27 cellular contexts compared by ENCODE assay signal in the genomic region with DNA sequence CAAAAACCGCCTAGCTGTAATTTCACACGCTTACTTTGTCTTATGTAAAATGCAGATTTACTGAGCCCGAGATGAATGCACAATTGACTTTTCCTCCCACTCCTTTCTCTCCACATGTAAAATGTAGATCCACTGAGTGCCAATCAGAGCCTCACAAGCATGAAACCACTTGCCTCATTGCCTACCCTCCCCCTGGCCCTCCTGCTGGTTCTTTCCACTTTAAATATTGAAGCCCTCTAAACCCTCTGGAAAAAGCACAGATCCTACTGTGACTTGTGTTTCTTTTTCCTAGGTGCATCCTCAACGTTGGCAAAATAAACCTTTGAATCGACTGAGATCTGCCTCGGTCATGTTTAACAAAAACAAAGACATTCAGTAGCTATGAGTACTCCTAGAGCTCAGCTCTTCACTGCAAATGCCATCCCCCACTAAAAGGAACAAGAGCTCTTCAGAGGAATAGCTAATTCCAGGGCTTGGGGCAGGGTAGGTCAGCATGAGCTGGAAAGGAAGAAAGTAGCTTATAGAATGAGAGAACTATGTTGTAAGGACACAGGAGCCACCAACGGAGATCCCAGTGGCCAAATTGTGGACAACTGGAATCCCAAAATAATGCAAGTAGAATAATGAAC.
DNase-seq lines count a peak whose midpoint lies in the region; ATAC-seq and TF ChIP-seq lines count a peak whose summit lies in the region.
"Had no signal": no experiment of that assay in that cellular context is flagged by ENCODE, and none has a peak within 500 bp of the region (broad histone marks: within the 10 kb centered on the region; RNA-seq: fewer than 3 reads in every experiment).

No MANE protein-coding gene starts in this region.

- H3K27ac ChIP-seq in left lung = no peak overlapping the region
- H3K27ac ChIP-seq: A549, breast epithelium, HL-60, right atrium auricular region, vagina had no signal

- peak overlapping the region; percentile 63 for H3K27ac Mint-ChIP-seq in WTC11
- H3K27ac Mint-ChIP-seq in T-helper 2 cell treated with Interferon-gamma antibody and Interleukin-4, amounts not matched to agents 5 μg/mL and 100 μg/mL, for 36 hours = no peak overlapping the region
- H3K27ac Mint-ChIP-seq: activated CD4-positive, alpha-beta T cell treated with anti-CD3 and anti-CD28 coated beads for 36 hours; activated CD8-positive, alpha-beta T cell treated with anti-CD3 and anti-CD28 coated beads, Interleukin-2, amount 10 ng/mL, durations not matched to agents 7 days and 5 days; stimulated activated naive CD8-positive, alpha-beta T cell treated with anti-CD3 and anti-CD28 coated beads, Interleukin-15, amount 100 ng/mL, for 72 hours had no signal

- ATAC-seq in WTC11 (peak; percentile 59), left lung (peak; percentile 86)
- ATAC-seq: A549; activated CD4-positive, alpha-beta T cell treated with anti-CD3 and anti-CD28 coated beads for 36 hours; activated CD8-positive, alpha-beta T cell treated with anti-CD3 and anti-CD28 coated beads, Interleukin-2, amount 10 ng/mL, durations not matched to agents 7 days and 5 days; stimulated activated naive CD8-positive, alpha-beta T cell treated with anti-CD3 and anti-CD28 coated beads, Interleukin-15, amount 100 ng/mL, for 72 hours had no signal

- H3K4me1 Mint-ChIP-seq in WTC11 = peaks cover 30% of the 10 kb centered on the region
- H3K4me1 Mint-ChIP-seq in T-helper 2 cell treated with Interferon-gamma antibody and Interleukin-4, amounts not matched to agents 5 μg/mL and 100 μg/mL, for 36 hours (ENCODE audit: low read depth) = no peaks in the 10 kb centered on the region
- H3K4me1 Mint-ChIP-seq: activated CD4-positive, alpha-beta T cell treated with anti-CD3 and anti-CD28 coated beads for 36 hours; stimulated activated naive CD8-positive, alpha-beta T cell treated with anti-CD3 and anti-CD28 coated beads, Interleukin-15, amount 100 ng/mL, for 72 hours had no signal

- H3K27me3 Mint-ChIP-seq in WTC11 (ENCODE audit: low read depth) = no peaks in the 10 kb centered on the region; the same call in 1 of the 2 replicates
- peaks cover 15% of the 10 kb centered on the region for H3K27me3 Mint-ChIP-seq in T-helper 2 cell treated with Interferon-gamma antibody and Interleukin-4, amounts not matched to agents 5 μg/mL and 100 μg/mL, for 36 hours (ENCODE audit: low read depth)

- no peaks in the 10 kb centered on the region for H3K4me1 ChIP-seq in left lung
- H3K4me1 ChIP-seq: A549, breast epithelium, right atrium auricular region, vagina had no signal

- no peaks in the 10 kb centered on the region for H3K9me3 ChIP-seq in left lung
- H3K9me3 ChIP-seq: A549, breast epithelium, right atrium auricular region, vagina had no signal

- CTCF ChIA-PET in WTC11 (lab: Charles Lee) = interaction anchor here (1.5 kb wide), 1 partner anchor 669 kb away, joined by 6 read pairs; no protein-coding TSS in a partner anchor

- H3K27me3 ChIP-seq in left lung = no peaks in the 10 kb centered on the region
- H3K27me3 ChIP-seq: breast epithelium, right atrium auricular region, vagina had no signal

- H3K36me3 ChIP-seq in left lung = no peaks in the 10 kb centered on the region
- H3K36me3 ChIP-seq: breast epithelium, right atrium auricular region, vagina had no signal

- H3K4me3 ChIP-seq in left lung = no peak overlapping the region
- H3K4me3 ChIP-seq: A549, breast epithelium, right atrium auricular region, vagina had no signal

- H3K36me3 Mint-ChIP-seq in WTC11 = no peaks in the 10 kb centered on the region; the same call in 1 of the 2 replicates
- no peaks in the 10 kb centered on the region for H3K36me3 Mint-ChIP-seq in T-helper 2 cell treated with Interferon-gamma antibody and Interleukin-4, amounts not matched to agents 5 μg/mL and 100 μg/mL, for 36 hours (ENCODE audit: low read depth)

- H3K9me3 Mint-ChIP-seq in WTC11 = peaks cover 15% of the 10 kb centered on the region
- H3K9me3 Mint-ChIP-seq in T-helper 2 cell treated with Interferon-gamma antibody and Interleukin-4, amounts not matched to agents 5 μg/mL and 100 μg/mL, for 36 hours = peaks cover 5% of the 10 kb centered on the region
- H3K9me3 Mint-ChIP-seq: stimulated activated naive CD8-positive, alpha-beta T cell treated with anti-CD3 and anti-CD28 coated beads, Interleukin-15, amount 100 ng/mL, for 72 hours had no signal

- POLR2A ChIA-PET in WTC11 (lab: Charles Lee) = no interaction called here

- TF ChIP-seq CTCF in WTC11 (IDR thresholded peaks at IDR 0.05) (no peak), left lung (IDR thresholded peaks at IDR 0.05) (no peak), GM10266 (IDR thresholded peaks at IDR 0.05; ENCODE audit: control insufficient read depth, insufficient read depth, low read depth, missing control alignments) (no peak)

- peak; percentile 14 for DNase-seq in ELF-1 (ENCODE audit: low read depth, low spot score)
- peak; percentile 59 for DNase-seq in NCI-H128 (lab: John Stamatoyannopoulos, UW; ENCODE audit: unreplicated experiment)
- no peak for DNase-seq in WTC11 (ENCODE audit: low spot score)
- DNase-seq in left lung = no peak
- no peak for DNase-seq in T-helper 2 cell treated with Interferon-gamma antibody and Interleukin-4, amounts not matched to agents 5 μg/mL and 100 μg/mL, for 36 hours (ENCODE audit: low spot score)
- no peak for DNase-seq in HuH-7 (ENCODE audit: low spot score)
- DNase-seq in GM10266 (ENCODE audit: extremely low spot score) = no peak
- no peak for DNase-seq in RPMI8226
- DNase-seq: activated CD4-positive, alpha-beta T cell treated with anti-CD3 and anti-CD28 coated beads for 36 hours; activated CD8-positive, alpha-beta T cell treated with anti-CD3 and anti-CD28 coated beads, Interleukin-2, amount 10 ng/mL, durations not matched to agents 7 days and 5 days; activated naive CD4-positive, alpha-beta T cell treated with anti-CD3 and anti-CD28 coated beads, Interleukin-2, amount 50 U/mL, for 16 hours; Calu3; DND-41; hippocampal formation; MV-4-11; NCI-H1694 treated with DMSO at 0.1 percent for 48 hours; NCI-H2227 treated with DMSO at 0.1 percent for 48 hours; NCI-H774; SIG-M5; small intestine; stimulated activated CD4-positive, alpha-beta T cell treated with anti-CD3 and anti-CD28 coated beads, Interleukin-1b, Interleukin-23, amount 100 ng/mL, for 48 hours; stimulated activated naive CD8-positive, alpha-beta T cell treated with anti-CD3 and anti-CD28 coated beads, Interleukin-15, amount 100 ng/mL, for 72 hours had no signal

- intact Hi-C loops in left lung (cut with DNase I) = no loop called here

- H3K4me3 Mint-ChIP-seq in WTC11 = no peak overlapping the region
- no peak overlapping the region for H3K4me3 Mint-ChIP-seq in T-helper 2 cell treated with Interferon-gamma antibody and Interleukin-4, amounts not matched to agents 5 μg/mL and 100 μg/mL, for 36 hours
- H3K4me3 Mint-ChIP-seq: activated CD4-positive, alpha-beta T cell treated with anti-CD3 and anti-CD28 coated beads for 36 hours; activated CD8-positive, alpha-beta T cell treated with anti-CD3 and anti-CD28 coated beads, Interleukin-2, amount 10 ng/mL, durations not matched to agents 7 days and 5 days; stimulated activated naive CD8-positive, alpha-beta T cell treated with anti-CD3 and anti-CD28 coated beads, Interleukin-15, amount 100 ng/mL, for 72 hours had no signal

TF ChIP-seq in WTC11, 78 proteins besides CTCF, POLR2A, EP300 and RAD21:
- no peak for TF ChIP-seq KAT7 (CRISPR knock-in tag; IDR thresholded peaks at IDR 0.05; ENCODE audit: borderline replicate concordance)
- 0 out of 2 replicates have a peak, but pooled peaks have one; percentile 75 for TF ChIP-seq ZNF232 (CRISPR knock-in tag; IDR thresholded peaks at IDR 0.05)
TF ChIP-seq in WTC11: peak in this region for 1.

Comparison
In these comparisons a context has a peak if more than half of its experiments do, and no peak if none do; other contexts are left out.
1. DNase-seq: peak in ELF-1 (single experiment) and NCI-H128 (single experiment); none in WTC11 (single experiment), left lung (0 of 2), T-helper 2 cell treated with Interferon-gamma antibody and Interleukin-4, amounts not matched to agents 5 μg/mL and 100 μg/mL, for 36 hours (single experiment), HuH-7 (single experiment), GM10266 (single experiment) and RPMI8226 (single experiment).